In genomic region chr11:118911880-118912741, GRCh38 we compare ENCODE assay signal across 8 cellular contexts. TPM values are rescaled to one million over a fixed set of nuclear protein-coding genes. Genes with fewer than 3 reads are reported as not detected.
DNase-seq lines count a peak whose midpoint lies in the region; ATAC-seq and TF ChIP-seq lines count a peak whose summit lies in the region.

No MANE protein-coding gene starts in this region.

- peak overlapping the region; percentile 68 for H3K4me3 Mint-ChIP-seq in activated CD8-positive, alpha-beta T cell treated with anti-CD3 and anti-CD28 coated beads, Interleukin-2, amount 10 ng/mL, durations not matched to agents 7 days and 5 days

- H3K9ac ChIP-seq in BLaER1 treated with 17β-estradiol and CSF1 and Interleukin-3, amounts not matched to agents 10 nM and 100 nM: peak overlapping the region; percentile 59 to 94 (median 81); a peak in 21 of 22 replicates

- H3K4me2 ChIP-seq in BLaER1 treated with 17β-estradiol and CSF1 and Interleukin-3, amounts not matched to agents 10 nM and 100 nM: peak overlapping the region; percentile 93 to 100 (median 98)

- TF ChIP-seq CTCF in mucosa of descending colon (IDR thresholded peaks at IDR 0.05): no peak

- peaks cover 10 to 27% (median 13%) of the 10 kb centered on the region in 11 experiments; a peak in 20 of 22 replicates for H3K36me3 ChIP-seq in BLaER1 treated with 17β-estradiol and CSF1 and Interleukin-3, amounts not matched to agents 10 nM and 100 nM
- H3K36me3 ChIP-seq in MG63: peaks cover 39% of the 10 kb centered on the region
- peaks cover 19% of the 10 kb centered on the region for H3K36me3 ChIP-seq in effector memory CD4-positive, alpha-beta T cell (ENCODE audit: control insufficient read depth, insufficient read depth, low read length)
- no peaks in the 10 kb centered on the region for H3K36me3 ChIP-seq in mucosa of descending colon (ENCODE audit: low read depth)

- H3K4me1 ChIP-seq in BLaER1 treated with 17β-estradiol and CSF1 and Interleukin-3, amounts not matched to agents 10 nM and 100 nM: peaks cover 96 to 99% (median 98%) of the 10 kb centered on the region in 10 experiments
- H3K4me1 ChIP-seq in effector memory CD4-positive, alpha-beta T cell (ENCODE audit: control insufficient read depth, insufficient read depth, low read length, poor library complexity, severe bottlenecking): peaks cover 85% of the 10 kb centered on the region
- H3K4me1 ChIP-seq in mucosa of descending colon (ENCODE audit: low read depth): peaks cover 85% of the 10 kb centered on the region

- peak; percentile 92 for DNase-seq in MG63
- peak; percentile 73 for DNase-seq in activated CD8-positive, alpha-beta T cell treated with anti-CD3 and anti-CD28 coated beads, Interleukin-2, amount 10 ng/mL, durations not matched to agents 7 days and 5 days
- DNase-seq in effector memory CD4-positive, alpha-beta T cell: peak; percentile 63 to 74 (median 73)
- DNase-seq in mucosa of descending colon: peak; percentile 68 to 90 (median 82)
- peak; percentile 65 to 78 for DNase-seq in stimulated activated CD8-positive, alpha-beta memory T cell treated with anti-CD3 and anti-CD28 coated beads, Interleukin-4, amount 100 ng/mL, for 4 hours (ENCODE audit: low read depth in 2 of 2, low spot score in 1 of 2)

- no peaks in the 10 kb centered on the region for H3K9me3 ChIP-seq in BLaER1 treated with 17β-estradiol and CSF1 and Interleukin-3, amounts not matched to agents 10 nM and 100 nM (replicated peaks in 1 of 11)
- no peaks in the 10 kb centered on the region for H3K9me3 ChIP-seq in MG63
- H3K9me3 ChIP-seq in effector memory CD4-positive, alpha-beta T cell (ENCODE audit: control insufficient read depth, low read length): no peaks in the 10 kb centered on the region
- H3K9me3 ChIP-seq in mucosa of descending colon: no peaks in the 10 kb centered on the region

- POLR2A ChIA-PET in activated CD8-positive, alpha-beta T cell treated with anti-CD3 and anti-CD28 coated beads, Interleukin-2, amount 10 ng/mL, durations not matched to agents 7 days and 5 days (lab: Charles Lee): interaction anchor here (0.8 to 6.4 kb wide), 8 partner anchors 8 to 122 kb away, joined by 3 to 104 read pairs (median 8); partner anchors contain the start of genes BCL9L and DDX6

- peaks cover 29% of the 10 kb centered on the region for H3K36me3 Mint-ChIP-seq in activated CD8-positive, alpha-beta T cell treated with anti-CD3 and anti-CD28 coated beads, Interleukin-2, amount 10 ng/mL, durations not matched to agents 7 days and 5 days (ENCODE audit: low read depth)

- CTCF ChIA-PET in activated CD8-positive, alpha-beta T cell treated with anti-CD3 and anti-CD28 coated beads, Interleukin-2, amount 10 ng/mL, durations not matched to agents 7 days and 5 days (lab: Charles Lee): interaction anchor here (1.1 to 3.2 kb wide), 7 partner anchors 17 to 224 kb away, joined by 3 to 10 read pairs (median 6); no protein-coding TSS in a partner anchor

- H3K4me1 Mint-ChIP-seq in activated CD8-positive, alpha-beta T cell treated with anti-CD3 and anti-CD28 coated beads, Interleukin-2, amount 10 ng/mL, durations not matched to agents 7 days and 5 days (ENCODE audit: low read depth): peaks cover 85% of the 10 kb centered on the region

- ATAC-seq in activated CD8-positive, alpha-beta T cell treated with anti-CD3 and anti-CD28 coated beads, Interleukin-2, amount 10 ng/mL, durations not matched to agents 7 days and 5 days: peak; percentile 20
- ATAC-seq in mucosa of descending colon (peak; percentile 48), HG02798 (IDR thresholded peaks at IDR 0.05; ENCODE audit: poor library complexity, unreplicated experiment) (no peak), GM19452 (IDR thresholded peaks at IDR 0.05; ENCODE audit: unreplicated experiment) (no peak)

- peak overlapping the region; percentile 53 to 96 (median 89); a peak in 21 of 22 replicates for H3K27ac ChIP-seq in BLaER1 treated with 17β-estradiol and CSF1 and Interleukin-3, amounts not matched to agents 10 nM and 100 nM
- H3K27ac ChIP-seq in effector memory CD4-positive, alpha-beta T cell (ENCODE audit: insufficient read depth, low read length, poor library complexity, severe bottlenecking): peak overlapping the region; percentile 98

- peak overlapping the region; percentile 95 for H3K27ac Mint-ChIP-seq in activated CD8-positive, alpha-beta T cell treated with anti-CD3 and anti-CD28 coated beads, Interleukin-2, amount 10 ng/mL, durations not matched to agents 7 days and 5 days

- no peaks in the 10 kb centered on the region for H3K27me3 ChIP-seq in BLaER1 treated with 17β-estradiol and CSF1 and Interleukin-3, amounts not matched to agents 10 nM and 100 nM
- no peaks in the 10 kb centered on the region for H3K27me3 ChIP-seq in MG63
- no peaks in the 10 kb centered on the region for H3K27me3 ChIP-seq in effector memory CD4-positive, alpha-beta T cell (replicated peaks; ENCODE audit: control insufficient read depth, insufficient read depth, low read length, poor library complexity, severe bottlenecking)

- H4K20me1 ChIP-seq in BLaER1 treated with 17β-estradiol and CSF1 and Interleukin-3, amounts not matched to agents 10 nM and 100 nM: peaks cover 0 to 46% (median 19%) of the 10 kb centered on the region in 11 experiments; a peak in 13 of 22 replicates

- H3K9me3 Mint-ChIP-seq in activated CD8-positive, alpha-beta T cell treated with anti-CD3 and anti-CD28 coated beads, Interleukin-2, amount 10 ng/mL, durations not matched to agents 7 days and 5 days (ENCODE audit: insufficient read depth): no peaks in the 10 kb centered on the region

- intact Hi-C loops in mucosa of descending colon (cut with DNase I, micrococcal nuclease): no loop called here

- H3K27me3 Mint-ChIP-seq in activated CD8-positive, alpha-beta T cell treated with anti-CD3 and anti-CD28 coated beads, Interleukin-2, amount 10 ng/mL, durations not matched to agents 7 days and 5 days (ENCODE audit: low read depth): no peaks in the 10 kb centered on the region

- peak overlapping the region in 9 of 10 experiments; percentile 22 to 63 (median 49); a peak in 16 of 20 replicates for H3K4me3 ChIP-seq in BLaER1 treated with 17β-estradiol and CSF1 and Interleukin-3, amounts not matched to agents 10 nM and 100 nM
- H3K4me3 ChIP-seq in MG63 (peak overlapping the region; percentile 8; the same call in 1 of the 2 replicates), mucosa of descending colon (no peak overlapping the region)
- peak overlapping the region; percentile 49 for H3K4me3 ChIP-seq in effector memory CD4-positive, alpha-beta T cell (ENCODE audit: insufficient read depth, low read depth, low read length, poor library complexity, severe bottlenecking)

RNA-seq across cellular contexts. Expression of gene BCL9L, which starts 13.6 kb away (rescaled TPM):
- total RNA-seq in MG63 (2014; rRNA removed; shearing (Covaris generic); ENCODE audit: low replicate concordance): 1.8 and 2.3 TPM in 2 replicates
- total RNA-seq in activated CD8-positive, alpha-beta T cell treated with anti-CD3 and anti-CD28 coated beads, Interleukin-2, amount 10 ng/mL, durations not matched to agents 7 days and 5 days: 10 to 100 TPM; 70.0 to 70.6 TPM
- 10 to 100 TPM; 28.6 to 70.1 (median 41.7) TPM for total RNA-seq in mucosa of descending colon

RNA-seq across cellular contexts. Expression of gene CXCR5, which starts 28.4 kb away (rescaled TPM):
- total RNA-seq in MG63 (2014; rRNA removed; shearing (Covaris generic); ENCODE audit: low replicate concordance): not detected in 2 replicates
- total RNA-seq in activated CD8-positive, alpha-beta T cell treated with anti-CD3 and anti-CD28 coated beads, Interleukin-2, amount 10 ng/mL, durations not matched to agents 7 days and 5 days: under 1 TPM; 0.08 to 0.18 TPM
- total RNA-seq in mucosa of descending colon: under 1 TPM in 2 of 3 donors, not detected in 1; 0.12 to 0.23 TPM

RNA-seq across cellular contexts. Expression of gene UPK2, which starts 44.0 kb away (rescaled TPM):
- total RNA-seq in MG63 (2014; rRNA removed; shearing (Covaris generic); ENCODE audit: low replicate concordance): not detected in 2 replicates
- total RNA-seq in activated CD8-positive, alpha-beta T cell treated with anti-CD3 and anti-CD28 coated beads, Interleukin-2, amount 10 ng/mL, durations not matched to agents 7 days and 5 days: not detected
- total RNA-seq in mucosa of descending colon: not detected

RNA-seq across cellular contexts. Expression of gene FOXR1, which starts 59.5 kb away (rescaled TPM):
- not detected in 2 replicates for total RNA-seq in MG63 (2014; rRNA removed; shearing (Covaris generic); ENCODE audit: low replicate concordance)
- not detected for total RNA-seq in activated CD8-positive, alpha-beta T cell treated with anti-CD3 and anti-CD28 coated beads, Interleukin-2, amount 10 ng/mL, durations not matched to agents 7 days and 5 days
- not detected for total RNA-seq in mucosa of descending colon

Comparison
In these comparisons a context has a peak if more than half of its experiments do, and no peak if none do; other contexts are left out.
1. ATAC-seq: peak in activated CD8-positive, alpha-beta T cell treated with anti-CD3 and anti-CD28 coated beads, Interleukin-2, amount 10 ng/mL, durations not matched to agents 7 days and 5 days (single experiment) and mucosa of descending colon (single experiment); none in HG02798 (single experiment) and GM19452 (single experiment).
2. Peak in every context shown above with its lines, with median percentiles within 50 percentile points of each other: DNase-seq.